ENCODE assay signal across 32 cellular contexts in the genomic region with DNA sequence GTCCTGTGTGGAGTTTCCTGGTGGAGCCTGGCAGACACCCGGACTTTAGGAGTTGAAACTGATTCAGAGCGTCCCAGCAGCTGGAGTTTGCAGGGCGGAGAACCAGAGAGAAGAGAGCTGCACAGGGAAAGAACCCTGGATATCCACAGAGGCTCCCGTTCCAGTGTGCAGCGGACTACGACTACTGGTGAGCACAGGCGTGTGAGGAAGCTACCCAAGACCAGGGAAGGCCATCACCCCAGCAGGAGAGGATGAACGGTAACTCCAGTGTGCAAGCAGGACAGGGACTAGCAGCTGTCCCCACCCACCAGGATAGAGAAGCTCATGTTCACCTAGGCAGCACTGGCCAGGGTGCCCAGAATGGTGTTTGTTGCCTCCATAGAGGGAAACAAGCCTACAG. TPM values are rescaled to one million over a fixed set of nuclear protein-coding genes. Genes with fewer than 3 reads are reported as not detected.
A peak's percentile ranks its signal among the peaks of the same experiment; 100 is the strongest.
DNase-seq lines count a peak whose midpoint lies in the region; ATAC-seq and TF ChIP-seq lines count a peak whose summit lies in the region.
"Had no signal": no experiment of that assay in that cellular context is flagged by ENCODE, and none has a peak within 500 bp of the region (broad histone marks: within the 10 kb centered on the region; RNA-seq: fewer than 3 reads in every experiment).

No MANE protein-coding gene starts in this region.

- RAD21 ChIA-PET in HCT116 (lab: Charles Lee; ENCODE audit: low non-redundant PET in 1 of 2, low total read pairs in 2 of 2, uncharacterized antibody in 2 of 2, unreplicated experiment in 2 of 2) = no interaction called here

- POLR2A ChIA-PET in HCT116 (lab: Charles Lee) = interaction anchor here (0.5 kb wide), 1 partner anchor 45 kb away, joined by 3 read pairs; no protein-coding TSS in a partner anchor
- POLR2A ChIA-PET in activated CD4-positive, alpha-beta memory T cell treated with anti-CD3 and anti-CD28 coated beads, Interleukin-2, amount 10 ng/mL, durations not matched to agents 7 days and 5 days (lab: Charles Lee) = interaction anchor here (1.2 to 5.8 kb wide), 5 partner anchors 9 to 78 kb away, joined by 4 to 27 read pairs (median 9); partner anchors contain the start of genes RPL10, SLC10A3 and UBL4A

- no peak overlapping the region for H3K9ac ChIP-seq in HCT116 (ENCODE audit: low read length)
- no peak overlapping the region for H3K9ac ChIP-seq in MM.1S (ENCODE audit: low read length)

- no peak overlapping the region for H3K4me3 ChIP-seq in HCT116 (replicated peaks in 1 of 2; ENCODE audit: low read depth in 1 of 2, low read length in 2 of 2)
- no peak overlapping the region for H3K4me3 ChIP-seq in right cardiac atrium (ENCODE audit: low read length)
- H3K4me3 ChIP-seq in MM.1S (ENCODE audit: low read length) = no peak overlapping the region
- H3K4me3 ChIP-seq: dorsolateral prefrontal cortex, gastroesophageal sphincter, GM23338, skin epidermis, testis, vagina had no signal

- no peaks in the 10 kb centered on the region for H3K27me3 ChIP-seq in HCT116 (ENCODE audit: insufficient read depth, low read length)
- H3K27me3 ChIP-seq in right cardiac atrium (ENCODE audit: control insufficient read depth, insufficient read depth) = no peaks in the 10 kb centered on the region
- H3K27me3 ChIP-seq in MM.1S (replicated peaks; ENCODE audit: insufficient read depth, low read length) = no peaks in the 10 kb centered on the region
- H3K27me3 ChIP-seq: gastroesophageal sphincter, testis, vagina had no signal

- peak; percentile 35 for DNase-seq in DMS53 (lab: John Stamatoyannopoulos, UW)
- no peak for DNase-seq in DMS53 treated with DMSO at 0.1 percent for 48 hours (lab: John Stamatoyannopoulos, UW; ENCODE audit: unreplicated experiment)
- no peak for DNase-seq in HCT116 (ENCODE audit: low read depth, low spot score)
- no peak for DNase-seq in activated CD4-positive, alpha-beta memory T cell treated with anti-CD3 and anti-CD28 coated beads, Interleukin-2, amount 10 ng/mL, durations not matched to agents 7 days and 5 days
- peak; percentile 31 for DNase-seq in left kidney (ENCODE audit: low read depth, low spot score)
- DNase-seq in right cardiac atrium = no peak
- no peak for DNase-seq in MM.1S
- no peak for DNase-seq in NK-92 treated with Interleukin-12 subunit alpha and Interleukin-12 subunit beta, amount 100 ng/mL, for 24 hours (lab: John Stamatoyannopoulos, UW)
- DNase-seq: activated B cell treated with CpG ODN at 0.5 μM for 24 hours; activated CD8-positive, alpha-beta T cell treated with anti-CD3 and anti-CD28 coated beads for 36 hours; CD8-positive, alpha-beta T cell; cerebellar nuclear complex; DMS 273 treated with DMSO at 0.1 percent for 48 hours; dorsolateral prefrontal cortex; hypothalamus; immature natural killer cell; IMR-90; left ventricle myocardium superior; natural killer cell; NCI-H2029; NCI-H2227 treated with DMSO at 0.1 percent for 48 hours; NCI-H774; stimulated activated naive CD8-positive, alpha-beta T cell treated with anti-CD3 and anti-CD28 coated beads, Interleukin-15, Interleukin-2, amounts not matched to agents 100 U/mL and 50 U/mL, for 24 hours; T1000; testis had no signal

- CTCF ChIA-PET in HCT116 (lab: Charles Lee) = no interaction called here
- CTCF ChIA-PET in activated CD4-positive, alpha-beta memory T cell treated with anti-CD3 and anti-CD28 coated beads, Interleukin-2, amount 10 ng/mL, durations not matched to agents 7 days and 5 days (lab: Charles Lee) = interaction anchor here (1.2 kb wide), 1 partner anchor 14 kb away, joined by 4 read pairs; the partner anchor contains the start of gene SLC10A3

- H3F3A ChIP-seq in MM.1S (ENCODE audit: insufficient read depth, low read length) = no peaks in the 10 kb centered on the region

- peaks cover 24% of the 10 kb centered on the region for H3K4me1 Mint-ChIP-seq in activated CD4-positive, alpha-beta memory T cell treated with anti-CD3 and anti-CD28 coated beads, Interleukin-2, amount 10 ng/mL, durations not matched to agents 7 days and 5 days

- H3K36me3 ChIP-seq in HCT116 (ENCODE audit: control insufficient read depth in 1 of 2, insufficient read depth in 2 of 2, low read length in 2 of 2) (no peaks in the 10 kb centered on the region; a peak in 1 of 4 replicates), MM.1S (replicated peaks; ENCODE audit: insufficient read depth, low read length) (no peaks in the 10 kb centered on the region)
- H3K36me3 ChIP-seq: vagina had no signal

- H3K27me3 Mint-ChIP-seq in activated CD4-positive, alpha-beta memory T cell treated with anti-CD3 and anti-CD28 coated beads, Interleukin-2, amount 10 ng/mL, durations not matched to agents 7 days and 5 days = no peaks in the 10 kb centered on the region
- H3K27me3 Mint-ChIP-seq: activated B cell treated with CpG ODN at 0.5 μM for 24 hours; activated CD8-positive, alpha-beta T cell treated with anti-CD3 and anti-CD28 coated beads for 36 hours had no signal

- BruUV-seq in HCT116 (replicated peaks; lab: Mats Ljungman, UMichigan) = no TSS peak

- 83% methylated on average over 8 of the region's 8 CpGs for WGBS in right cardiac atrium

- TF ChIP-seq POLR2A in HCT116 (IDR thresholded peaks at IDR 0.05; ENCODE audit: borderline replicate concordance, extremely low read depth, insufficient read depth, insufficient read length) = no peak

- TF ChIP-seq CTCF in HCT116 (IDR thresholded peaks at IDR 0.05 in 2 of 3, conservative IDR thresholded peaks at IDR 0.05 in 1 of 3; ENCODE audit: borderline replicate concordance in 1 of 3, insufficient read depth in 1 of 3, low read depth in 2 of 3, low read length in 2 of 3) (no peak), MM.1S (IDR thresholded peaks at IDR 0.05; ENCODE audit: low read length) (no peak)

- H4K20me1 ChIP-seq in HCT116 (ENCODE audit: insufficient read depth) (no peaks in the 10 kb centered on the region), MM.1S (ENCODE audit: insufficient read depth, low read length) (no peaks in the 10 kb centered on the region)

- H3K4me3 Mint-ChIP-seq in activated CD4-positive, alpha-beta memory T cell treated with anti-CD3 and anti-CD28 coated beads, Interleukin-2, amount 10 ng/mL, durations not matched to agents 7 days and 5 days = no peak overlapping the region
- H3K4me3 Mint-ChIP-seq: activated B cell treated with CpG ODN at 0.5 μM for 24 hours had no signal

- peak overlapping the region; percentile 31 for H3K27ac Mint-ChIP-seq in activated CD4-positive, alpha-beta memory T cell treated with anti-CD3 and anti-CD28 coated beads, Interleukin-2, amount 10 ng/mL, durations not matched to agents 7 days and 5 days
- H3K27ac Mint-ChIP-seq: activated B cell treated with CpG ODN at 0.5 μM for 24 hours; activated CD8-positive, alpha-beta T cell treated with anti-CD3 and anti-CD28 coated beads for 36 hours; activated T-helper 2 cell treated with anti-CD3 and anti-CD28 coated beads, Interferon-gamma antibody, Interleukin-2, Interleukin-4, amounts not matched to agents 10 μg/mL and 5 μg/mL and 100 μg/mL, durations not matched to agents 14 hours and 24 hours and 36 hours; CD8-positive, alpha-beta T cell; GM23338; mesothelial cell of epicardium had no signal

- no peaks in the 10 kb centered on the region for H3K9me2 ChIP-seq in HCT116 (ENCODE audit: insufficient read depth)
- no peaks in the 10 kb centered on the region for H3K9me2 ChIP-seq in MM.1S (replicated peaks; ENCODE audit: insufficient read depth, low read length)

- H3K4me2 ChIP-seq in HCT116 (ENCODE audit: low read length) = no peak overlapping the region
- no peak overlapping the region for H3K4me2 ChIP-seq in MM.1S (ENCODE audit: low read depth, low read length)
- H3K4me2 ChIP-seq: GM23338 had no signal

- TF ChIP-seq RAD21 in HCT116 (IDR thresholded peaks at IDR 0.05; ENCODE audit: low read depth) = no peak

- peaks cover 3 to 10% of the 10 kb centered on the region in 2 experiments; a peak in 3 of 4 replicates for H3K4me1 ChIP-seq in HCT116 (ENCODE audit: control insufficient read depth in 1 of 2, insufficient read depth in 2 of 2, low read length in 2 of 2)
- H3K4me1 ChIP-seq in right cardiac atrium (ENCODE audit: control insufficient read depth, insufficient read depth, low read length) = peaks cover 2% of the 10 kb centered on the region
- no peaks in the 10 kb centered on the region for H3K4me1 ChIP-seq in MM.1S (ENCODE audit: low read length)
- H3K4me1 ChIP-seq: testis had no signal

- H3K9me3 ChIP-seq in HCT116 (ENCODE audit: control insufficient read depth in 1 of 2, insufficient read depth in 1 of 2, low read depth in 1 of 2, low read length in 2 of 2) = no peaks in the 10 kb centered on the region
- H3K9me3 ChIP-seq in right cardiac atrium (ENCODE audit: control insufficient read depth, low read length) = no peaks in the 10 kb centered on the region
- no peaks in the 10 kb centered on the region for H3K9me3 ChIP-seq in MM.1S (replicated peaks; ENCODE audit: insufficient read depth, low read length)
- H3K9me3 ChIP-seq: gastroesophageal sphincter, testis, vagina had no signal

- H2AFZ ChIP-seq in HCT116 (ENCODE audit: low read depth, low read length, poor library complexity, severe bottlenecking) (no peak overlapping the region), MM.1S (ENCODE audit: low read length) (no peak overlapping the region)
- H2AFZ ChIP-seq: GM23338 had no signal

- H3K36me3 Mint-ChIP-seq in activated CD4-positive, alpha-beta memory T cell treated with anti-CD3 and anti-CD28 coated beads, Interleukin-2, amount 10 ng/mL, durations not matched to agents 7 days and 5 days (ENCODE audit: low read depth) = peaks cover 3% of the 10 kb centered on the region
- H3K36me3 Mint-ChIP-seq: immature natural killer cell, natural killer cell had no signal

- no peaks in the 10 kb centered on the region for H3K9me3 Mint-ChIP-seq in activated CD4-positive, alpha-beta memory T cell treated with anti-CD3 and anti-CD28 coated beads, Interleukin-2, amount 10 ng/mL, durations not matched to agents 7 days and 5 days
- H3K9me3 Mint-ChIP-seq: activated B cell treated with CpG ODN at 0.5 μM for 24 hours; activated CD8-positive, alpha-beta T cell treated with anti-CD3 and anti-CD28 coated beads for 36 hours; activated T-helper 2 cell treated with anti-CD3 and anti-CD28 coated beads, Interferon-gamma antibody, Interleukin-2, Interleukin-4, amounts not matched to agents 10 μg/mL and 5 μg/mL and 100 μg/mL, durations not matched to agents 14 hours and 24 hours and 36 hours; CD8-positive, alpha-beta T cell; GM23338; immature natural killer cell; natural killer cell had no signal

- intact Hi-C loops in HCT116 (cut with micrococcal nuclease) = loop anchor here (5.0 kb wide), 2 partner anchors 35 to 70 kb away; partner anchors contain the start of genes DNASE1L1 and FAM50A
- intact Hi-C loops in right cardiac atrium (cut with DNase I) = no loop called here

- no peak overlapping the region for H3K27ac ChIP-seq in HCT116 (ENCODE audit: low read depth, low read length)
- no peak overlapping the region for H3K27ac ChIP-seq in right cardiac atrium (ENCODE audit: low read length)
- H3K27ac ChIP-seq in MM.1S (ENCODE audit: low read length) = no peak overlapping the region
- H3K27ac ChIP-seq: gastroesophageal sphincter, skin epidermis, testis, vagina had no signal

- H3K79me2 ChIP-seq in HCT116 (ENCODE audit: insufficient read depth, low read length) = no peaks in the 10 kb centered on the region
- no peaks in the 10 kb centered on the region for H3K79me2 ChIP-seq in MM.1S (ENCODE audit: low read length)

- ATAC-seq in HCT116 (no peak), right cardiac atrium (no peak)
- ATAC-seq: activated CD8-positive, alpha-beta T cell treated with anti-CD3 and anti-CD28 coated beads for 36 hours; CD8-positive, alpha-beta T cell; gastroesophageal sphincter; GM23338; left ventricle myocardium superior; natural killer cell; SK-N-SH treated with all-trans-retinoic acid at 6 μM for 48 hours; stimulated activated naive CD8-positive, alpha-beta T cell treated with anti-CD3 and anti-CD28 coated beads, Interleukin-15, Interleukin-2, amounts not matched to agents 100 U/mL and 50 U/mL, for 24 hours had no signal

RNA-seq across cellular contexts. Expression of gene LAGE3, which starts 2.3 kb away (rescaled TPM):
- total RNA-seq in HCT116 (2021; ENCODE audit: unreplicated experiment) = 42.8 TPM
- polyA plus RNA-seq in HCT116 (2012) = 46.7 and 51.5 TPM in 2 replicates
- 10 to 100 TPM; 28.1 to 29.9 TPM for total RNA-seq in activated CD4-positive, alpha-beta memory T cell treated with anti-CD3 and anti-CD28 coated beads, Interleukin-2, amount 10 ng/mL, durations not matched to agents 7 days and 5 days
- 10 to 100 TPM; 16.3 to 22.0 (median 19.5) TPM for total RNA-seq in right cardiac atrium
- polyA plus RNA-seq in right cardiac atrium = 25.8 TPM

RNA-seq across cellular contexts. Expression of gene UBL4A, which starts 9.6 kb away (rescaled TPM):
- total RNA-seq in HCT116 (2021; ENCODE audit: unreplicated experiment) (37.4 TPM), right cardiac atrium (10 to 100 TPM; 51.1 to 62.1 (median 60.3) TPM)
- polyA plus RNA-seq in HCT116 (2012) = 30.0 and 31.5 TPM in 2 replicates
- total RNA-seq in activated CD4-positive, alpha-beta memory T cell treated with anti-CD3 and anti-CD28 coated beads, Interleukin-2, amount 10 ng/mL, durations not matched to agents 7 days and 5 days = 10 to 100 TPM; 44.5 to 47.3 TPM
- 43.6 TPM for polyA plus RNA-seq in right cardiac atrium

RNA-seq across cellular contexts. Expression of gene SLC10A3, which starts 13.6 kb away (rescaled TPM):
- 16.2 TPM for total RNA-seq in HCT116 (2021; ENCODE audit: unreplicated experiment)
- 24.9 and 32.9 TPM in 2 replicates for polyA plus RNA-seq in HCT116 (2012)
- 10 to 100 TPM; 27.0 to 27.6 TPM for total RNA-seq in activated CD4-positive, alpha-beta memory T cell treated with anti-CD3 and anti-CD28 coated beads, Interleukin-2, amount 10 ng/mL, durations not matched to agents 7 days and 5 days
- 10 to 100 TPM; 14.4 to 18.9 (median 15.5) TPM for total RNA-seq in right cardiac atrium
- 17.3 TPM for polyA plus RNA-seq in right cardiac atrium

RNA-seq across cellular contexts. Expression of gene PLXNA3, which starts 18.7 kb away (rescaled TPM):
- total RNA-seq in HCT116 (2021; ENCODE audit: unreplicated experiment) = 89.3 TPM
- 81.6 and 98.2 TPM in 2 replicates for polyA plus RNA-seq in HCT116 (2012)
- total RNA-seq in activated CD4-positive, alpha-beta memory T cell treated with anti-CD3 and anti-CD28 coated beads, Interleukin-2, amount 10 ng/mL, durations not matched to agents 7 days and 5 days = 10 to 100 TPM; 49.3 to 52.8 TPM
- 10 to 100 TPM; 26.5 to 34.0 (median 29.6) TPM for total RNA-seq in right cardiac atrium
- 12.2 TPM for polyA plus RNA-seq in right cardiac atrium

RNA-seq across cellular contexts. Expression of gene FAM50A, which starts 32.9 kb away (rescaled TPM):
- total RNA-seq in HCT116 (2021; ENCODE audit: unreplicated experiment) = 46.5 TPM
- polyA plus RNA-seq in HCT116 (2012) = 71.2 and 90.1 TPM in 2 replicates
- 10 to 100 TPM; 62.4 to 65.4 TPM for total RNA-seq in activated CD4-positive, alpha-beta memory T cell treated with anti-CD3 and anti-CD28 coated beads, Interleukin-2, amount 10 ng/mL, durations not matched to agents 7 days and 5 days
- 10 to 100 TPM; 48.6 to 54.0 (median 53.0) TPM for total RNA-seq in right cardiac atrium
- 88.7 TPM for polyA plus RNA-seq in right cardiac atrium

Comparison
In these comparisons a context has a peak if more than half of its experiments do, and no peak if none do; other contexts are left out.
1. DNase-seq: peak in DMS53 (single experiment) and left kidney (single experiment); none in DMS53 treated with DMSO at 0.1 percent for 48 hours (single experiment), HCT116 (single experiment), activated CD4-positive, alpha-beta memory T cell treated with anti-CD3 and anti-CD28 coated beads, Interleukin-2, amount 10 ng/mL, durations not matched to agents 7 days and 5 days (single experiment), right cardiac atrium (0 of 3), MM.1S (single experiment) and NK-92 treated with Interleukin-12 subunit alpha and Interleukin-12 subunit beta, amount 100 ng/mL, for 24 hours (single experiment).